ENCODE assay signal across 35 cellular contexts in the genomic region with DNA sequence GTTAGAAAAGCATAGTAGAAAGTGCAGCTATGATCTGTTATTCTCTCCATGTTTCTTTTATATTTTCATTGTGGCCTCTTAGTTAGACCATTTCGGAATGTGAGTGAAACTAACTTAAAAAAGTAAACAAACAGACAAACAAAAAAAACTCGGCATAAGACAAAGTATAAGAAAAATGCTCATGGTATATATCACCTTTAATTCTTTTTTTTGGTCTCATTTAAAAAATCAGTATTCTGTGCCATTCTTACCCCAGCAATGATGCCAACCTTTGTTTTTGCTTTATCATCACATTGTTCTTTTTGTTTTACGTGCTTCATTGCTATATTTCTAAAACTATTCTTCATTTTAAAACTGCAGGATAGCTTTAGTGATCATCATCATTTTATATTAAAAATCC. TPM values are rescaled to one million over a fixed set of nuclear protein-coding genes. Genes with fewer than 3 reads are reported as not detected.
"Had no signal": no experiment of that assay in that cellular context is flagged by ENCODE, and none has a peak within 500 bp of the region (broad histone marks: within the 10 kb centered on the region; RNA-seq: fewer than 3 reads in every experiment).

No MANE protein-coding gene starts in this region.

- H3K4me3 Mint-ChIP-seq: activated CD4-positive, alpha-beta T cell treated with anti-CD3 and anti-CD28 coated beads, Interleukin-2, amount 10 ng/mL, durations not matched to agents 24 days and 14 days; activated CD8-positive, alpha-beta T cell treated with anti-CD3 and anti-CD28 coated beads for 36 hours; activated naive CD4-positive, alpha-beta T cell treated with anti-CD3 and anti-CD28 coated beads, Interleukin-2, amount 50 U/mL, for 24 hours; activated naive CD8-positive, alpha-beta T cell treated with anti-CD3 and anti-CD28 coated beads, Interleukin-2, amount 10 ng/mL, durations not matched to agents 7 days and 5 days; activated T-cell treated with anti-CD3 and anti-CD28 coated beads, Interleukin-2, amount 50 U/mL, for 72 hours; activated T-helper 17 cell treated with anti-CD3 and anti-CD28 coated beads, Interleukin-2, amount 50 U/mL, for 72 hours; brain had no signal

- DNase-seq: activated CD4-positive, alpha-beta T cell treated with anti-CD3 and anti-CD28 coated beads, Interleukin-2, amount 10 ng/mL, durations not matched to agents 24 days and 14 days; activated CD4-positive, alpha-beta T cell treated with anti-CD3 and anti-CD28 coated beads, Interleukin-2, amount 50 U/mL, for 4 hours; activated CD8-positive, alpha-beta T cell treated with anti-CD3 and anti-CD28 coated beads for 36 hours; activated effector memory CD4-positive, alpha-beta T cell treated with anti-CD3 and anti-CD28 coated beads, Interleukin-2, amount 50 U/mL, for 16 hours; activated naive CD4-positive, alpha-beta T cell; activated naive CD8-positive, alpha-beta T cell treated with anti-CD3 and anti-CD28 coated beads, Interleukin-2, amount 10 ng/mL, durations not matched to agents 7 days and 5 days; activated T-cell treated with anti-CD3 and anti-CD28 coated beads, Interleukin-2, amount 50 U/mL, for 1 hour; activated T-cell treated with anti-CD3 and anti-CD28 coated beads, Interleukin-2, amount 50 U/mL, for 72 hours; amygdala; central memory CD4-positive, alpha-beta T cell; MM.1S; MV-4-11; NCI-H1092; NCI-H1436 treated with DMSO at 0.1 percent for 48 hours; NCI-H1694 treated with DMSO at 0.1 percent for 48 hours; NCI-H2029; NCI-H345; NCI-H524 treated with DMSO at 0.1 percent for 48 hours; NK-92 treated with Interleukin-12 subunit alpha and Interleukin-12 subunit beta, amount 100 ng/mL, for 24 hours; PC-9; Right ventricle myocardium superior; T1000 had no signal

- H3K4me3 ChIP-seq: PC-9 had no signal

- H3K27ac Mint-ChIP-seq: activated CD4-positive, alpha-beta T cell treated with anti-CD3 and anti-CD28 coated beads, Interleukin-2, amount 10 ng/mL, durations not matched to agents 24 days and 14 days; activated CD8-positive, alpha-beta T cell treated with anti-CD3 and anti-CD28 coated beads for 36 hours; activated naive CD4-positive, alpha-beta T cell treated with anti-CD3 and anti-CD28 coated beads, Interleukin-2, amount 50 U/mL, for 24 hours; activated naive CD8-positive, alpha-beta T cell treated with anti-CD3 and anti-CD28 coated beads, Interleukin-2, amount 10 ng/mL, durations not matched to agents 7 days and 5 days; activated T-cell treated with anti-CD3 and anti-CD28 coated beads, Interleukin-2, amount 50 U/mL, for 72 hours; activated T-helper 17 cell treated with anti-CD3 and anti-CD28 coated beads, Interleukin-2, amount 50 U/mL, for 72 hours; brain had no signal

- H3K36me3 Mint-ChIP-seq: activated naive CD4-positive, alpha-beta T cell treated with anti-CD3 and anti-CD28 coated beads, Interleukin-2, amount 50 U/mL, for 24 hours; activated naive CD8-positive, alpha-beta T cell treated with anti-CD3 and anti-CD28 coated beads, Interleukin-2, amount 10 ng/mL, durations not matched to agents 7 days and 5 days; brain had no signal

- FAIRE-seq: bronchial epithelial cell, RCC 7860, TTC549 had no signal

- H3K27ac ChIP-seq: KMS-11, PC-9 had no signal

- H2AFZ ChIP-seq: PC-9 had no signal

- ATAC-seq: activated CD8-positive, alpha-beta T cell treated with anti-CD3 and anti-CD28 coated beads for 36 hours; activated T-cell treated with anti-CD3 and anti-CD28 coated beads, Interleukin-2, amount 50 U/mL, for 72 hours; activated T-helper 17 cell treated with anti-CD3 and anti-CD28 coated beads, Interleukin-2, amount 50 U/mL, for 72 hours had no signal

- H3K4me2 ChIP-seq: KMS-11, PC-9 had no signal

- H3K9ac ChIP-seq: KMS-11 had no signal

- H3K9me3 Mint-ChIP-seq: activated CD4-positive, alpha-beta T cell treated with anti-CD3 and anti-CD28 coated beads, Interleukin-2, amount 10 ng/mL, durations not matched to agents 24 days and 14 days; activated CD8-positive, alpha-beta T cell treated with anti-CD3 and anti-CD28 coated beads for 36 hours; activated naive CD4-positive, alpha-beta T cell treated with anti-CD3 and anti-CD28 coated beads, Interleukin-2, amount 50 U/mL, for 24 hours; activated naive CD8-positive, alpha-beta T cell treated with anti-CD3 and anti-CD28 coated beads, Interleukin-2, amount 10 ng/mL, durations not matched to agents 7 days and 5 days; activated T-cell treated with anti-CD3 and anti-CD28 coated beads, Interleukin-2, amount 50 U/mL, for 72 hours; activated T-helper 17 cell treated with anti-CD3 and anti-CD28 coated beads, Interleukin-2, amount 50 U/mL, for 72 hours had no signal

RNA-seq across cellular contexts. Expression of a gene that starts 2.8 kb away (rescaled TPM):
- total RNA-seq: activated CD4-positive, alpha-beta T cell treated with anti-CD3 and anti-CD28 coated beads, Interleukin-2, amount 10 ng/mL, durations not matched to agents 24 days and 14 days; activated CD8-positive, alpha-beta memory T cell treated with anti-CD3 and anti-CD28 coated beads for 36 hours; activated CD8-positive, alpha-beta T cell treated with anti-CD3 and anti-CD28 coated beads for 36 hours; activated naive CD8-positive, alpha-beta T cell treated with anti-CD3 and anti-CD28 coated beads, Interleukin-2, amount 10 ng/mL, durations not matched to agents 7 days and 5 days; activated T-cell treated with anti-CD3 and anti-CD28 coated beads, Interleukin-2, amount 50 U/mL, for 72 hours; activated T-helper 17 cell treated with anti-CD3 and anti-CD28 coated beads, Interleukin-2, amount 50 U/mL, for 72 hours; bronchial epithelial cell; LHCN-M2; NCI-H460; OCI-LY7; PC-9; Right ventricle myocardium superior; T-helper 1 cell treated with Interleukin-12 subunit alpha and Interleukin-12 subunit beta and Interleukin-4 antibody, amounts not matched to agents 30 ng/mL and 1 ng/mL, for 36 hours; T-helper 2 cell treated with Interferon-gamma antibody and Interleukin-4, amounts not matched to agents 100 ng/mL and 5 ng/mL, for 36 hours had no signal
